8 cellular contexts compared by ENCODE assay signal in genomic region chr9:107282268-107282667, GRCh38. TPM values are rescaled to one million over a fixed set of nuclear protein-coding genes. Genes with fewer than 3 reads are reported as not detected.
DNase-seq lines count a peak whose midpoint lies in the region; ATAC-seq and TF ChIP-seq lines count a peak whose summit lies in the region.

No MANE protein-coding gene starts in this region.

- no peaks in the 10 kb centered on the region for H3K27me3 Mint-ChIP-seq in memory B cell

- peak overlapping the region; percentile 99 for H3K4me3 Mint-ChIP-seq in memory B cell

- WGBS in aorta, 2 donors: 3 to 4% methylated on average over 9 of the region's 9 CpGs

- no peaks in the 10 kb centered on the region for H3K9me3 Mint-ChIP-seq in memory B cell

- H3K27ac ChIP-seq in aorta (ENCODE audit: low read depth in 1 of 2, low read length in 2 of 2): peak overlapping the region in 1 of 2 donors; percentile 10

- intact Hi-C loops in aorta (cut with DNase I): no loop called here

- TF ChIP-seq CTCF in astrocyte of the spinal cord (IDR thresholded peaks at IDR 0.05; ENCODE audit: low read depth, low read length): no peak

- H3K27ac Mint-ChIP-seq in memory B cell: peak overlapping the region; percentile 82

- peak; percentile 7 for ATAC-seq in GM19395 (IDR thresholded peaks at IDR 0.05; ENCODE audit: unreplicated experiment)
- peak; percentile 1 for ATAC-seq in HG03520 (IDR thresholded peaks at IDR 0.05; ENCODE audit: unreplicated experiment)
- no peak for ATAC-seq in memory B cell (ENCODE audit: low read depth)
- ATAC-seq in aorta (ENCODE audit: low FRiP score): no peak

- H3K27me3 ChIP-seq in aorta (ENCODE audit: control insufficient read depth in 1 of 2, insufficient read depth in 2 of 2, low read length in 1 of 2): no peaks in the 10 kb centered on the region

- H3K4me1 Mint-ChIP-seq in memory B cell: peaks cover 28% of the 10 kb centered on the region

- no peak for DNase-seq in astrocyte of the spinal cord (ENCODE audit: low read depth, low spot score)
- DNase-seq in memory B cell (ENCODE audit: low spot score in 2 of 2): no peak
- DNase-seq in aorta: no peak
- no peak for DNase-seq in GM19240 (ENCODE audit: insufficient read length, low spot score)
- no peak for DNase-seq in COR-L47 (lab: John Stamatoyannopoulos, UW)
- no peak for DNase-seq in UCSD-AML1 (lab: John Stamatoyannopoulos, UW; ENCODE audit: unreplicated experiment)

- H3K36me3 ChIP-seq in aorta (ENCODE audit: control insufficient read depth in 1 of 2, insufficient read depth in 2 of 2, low read length in 1 of 2): no peaks in the 10 kb centered on the region

- no peaks in the 10 kb centered on the region for H3K36me3 Mint-ChIP-seq in memory B cell

- no peaks in the 10 kb centered on the region for H3K4me1 ChIP-seq in aorta (ENCODE audit: control insufficient read depth in 1 of 2, insufficient read depth in 2 of 2, low read length in 2 of 2)

- no peaks in the 10 kb centered on the region for H3K9me3 ChIP-seq in aorta (ENCODE audit: control insufficient read depth, low read length)

- H3K4me3 ChIP-seq in astrocyte of the spinal cord (ENCODE audit: low read depth, low read length) (peak overlapping the region; percentile 69), aorta (ENCODE audit: low read length in 2 of 2) (peak overlapping the region; percentile 12 to 54)

- in situ Hi-C loops in astrocyte of the spinal cord (cut with HindIII; ENCODE audit: low sequenced_read_pairs): no loop called here

RNA-seq across cellular contexts. Expression of gene RAD23B, which starts 0.8 kb away (rescaled TPM):
- 10 to 100 TPM; 74.2 to 78.4 TPM for total RNA-seq in aorta
- 10 to 100 TPM; 28.2 to 44.0 TPM for polyA plus RNA-seq in aorta

Comparison
In these comparisons a context has a peak if more than half of its experiments do, and no peak if none do; other contexts are left out.
1. ATAC-seq: peak in GM19395 (single experiment) and HG03520 (single experiment); none in memory B cell (single experiment) and aorta (single experiment).